ENCODE assay signal across 1 cellular context in the genomic region with DNA sequence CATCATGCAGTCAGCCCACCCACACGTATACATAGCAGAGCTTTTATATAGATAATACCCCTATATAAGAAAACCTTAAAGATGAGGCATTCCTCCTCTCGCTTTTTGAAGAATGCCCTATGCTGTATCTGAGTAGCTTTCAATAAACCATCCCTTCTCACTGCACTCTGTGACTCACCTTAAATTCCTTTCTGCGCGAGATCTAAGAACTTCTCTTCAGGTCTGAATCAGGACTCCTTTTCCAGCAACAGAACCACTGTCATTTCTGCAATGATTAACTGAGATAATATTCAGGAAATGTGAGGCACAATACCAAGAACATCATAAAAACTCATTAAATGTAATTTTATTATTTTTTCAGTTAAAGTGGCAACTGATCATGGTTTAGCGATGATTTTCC.
TF ChIP-seq lines count a peak whose summit lies in the region.

No MANE protein-coding gene starts in this region.

TF ChIP-seq in HCT116, 20 proteins besides CTCF, POLR2A, EP300 and RAD21 (continued from another document):
- TF ChIP-seq YY1 (IDR thresholded peaks at IDR 0.05; ENCODE audit: extremely low read depth, insufficient replicate concordance, low read depth, low read length) (no peak), SP1 (IDR thresholded peaks at IDR 0.05; ENCODE audit: low read depth) (no peak), EZH2phosphoT487 (IDR thresholded peaks at IDR 0.05; ENCODE audit: borderline replicate concordance) (no peak), ZFX (IDR thresholded peaks at IDR 0.05) (no peak), POLR2AphosphoS5 (IDR thresholded peaks at IDR 0.05; ENCODE audit: low read depth, low read length) (no peak), ZNF274 (IDR thresholded peaks at IDR 0.05; ENCODE audit: low read depth, low read length) (no peak), TCF7L2 (IDR thresholded peaks at IDR 0.05; ENCODE audit: borderline replicate concordance, extremely low read depth, insufficient read depth, insufficient read length) (no peak), EZH2 (IDR thresholded peaks at IDR 0.05) (no peak), EGR1 (IDR thresholded peaks at IDR 0.05; ENCODE audit: low read depth) (no peak), JUND (IDR thresholded peaks at IDR 0.05) (no peak), SRF (IDR thresholded peaks at IDR 0.05; ENCODE audit: low read depth) (no peak), FOSL1 (IDR thresholded peaks at IDR 0.05; ENCODE audit: low read depth) (no peak), ELF1 (IDR thresholded peaks at IDR 0.05; ENCODE audit: borderline replicate concordance, low read depth) (no peak)
- TF ChIP-seq, protein P1, sequence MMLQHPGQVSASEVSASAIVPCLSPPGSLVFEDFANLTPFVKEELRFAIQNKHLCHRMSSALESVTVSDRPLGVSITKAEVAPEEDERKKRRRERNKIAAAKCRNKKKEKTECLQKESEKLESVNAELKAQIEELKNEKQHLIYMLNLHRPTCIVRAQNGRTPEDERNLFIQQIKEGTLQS (IDR thresholded peaks at IDR 0.05): no peak
- TF ChIP-seq, protein P2, sequence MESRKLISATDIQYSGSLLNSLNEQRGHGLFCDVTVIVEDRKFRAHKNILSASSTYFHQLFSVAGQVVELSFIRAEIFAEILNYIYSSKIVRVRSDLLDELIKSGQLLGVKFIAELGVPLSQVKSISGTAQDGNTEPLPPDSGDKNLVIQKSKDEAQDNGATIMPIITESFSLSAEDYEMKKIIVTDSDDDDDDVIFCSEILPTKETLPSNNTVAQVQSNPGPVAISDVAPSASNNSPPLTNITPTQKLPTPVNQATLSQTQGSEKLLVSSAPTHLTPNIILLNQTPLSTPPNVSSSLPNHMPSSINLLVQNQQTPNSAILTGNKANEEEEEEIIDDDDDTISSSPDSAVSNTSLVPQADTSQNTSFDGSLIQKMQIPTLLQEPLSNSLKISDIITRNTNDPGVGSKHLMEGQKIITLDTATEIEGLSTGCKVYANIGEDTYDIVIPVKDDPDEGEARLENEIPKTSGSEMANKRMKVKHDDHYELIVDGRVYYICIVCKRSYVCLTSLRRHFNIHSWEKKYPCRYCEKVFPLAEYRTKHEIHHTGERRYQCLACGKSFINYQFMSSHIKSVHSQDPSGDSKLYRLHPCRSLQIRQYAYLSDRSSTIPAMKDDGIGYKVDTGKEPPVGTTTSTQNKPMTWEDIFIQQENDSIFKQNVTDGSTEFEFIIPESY (IDR thresholded peaks at IDR 0.05; ENCODE audit: extremely low read depth, insufficient replicate concordance, low read length): no peak
- TF ChIP-seq, protein P3, sequence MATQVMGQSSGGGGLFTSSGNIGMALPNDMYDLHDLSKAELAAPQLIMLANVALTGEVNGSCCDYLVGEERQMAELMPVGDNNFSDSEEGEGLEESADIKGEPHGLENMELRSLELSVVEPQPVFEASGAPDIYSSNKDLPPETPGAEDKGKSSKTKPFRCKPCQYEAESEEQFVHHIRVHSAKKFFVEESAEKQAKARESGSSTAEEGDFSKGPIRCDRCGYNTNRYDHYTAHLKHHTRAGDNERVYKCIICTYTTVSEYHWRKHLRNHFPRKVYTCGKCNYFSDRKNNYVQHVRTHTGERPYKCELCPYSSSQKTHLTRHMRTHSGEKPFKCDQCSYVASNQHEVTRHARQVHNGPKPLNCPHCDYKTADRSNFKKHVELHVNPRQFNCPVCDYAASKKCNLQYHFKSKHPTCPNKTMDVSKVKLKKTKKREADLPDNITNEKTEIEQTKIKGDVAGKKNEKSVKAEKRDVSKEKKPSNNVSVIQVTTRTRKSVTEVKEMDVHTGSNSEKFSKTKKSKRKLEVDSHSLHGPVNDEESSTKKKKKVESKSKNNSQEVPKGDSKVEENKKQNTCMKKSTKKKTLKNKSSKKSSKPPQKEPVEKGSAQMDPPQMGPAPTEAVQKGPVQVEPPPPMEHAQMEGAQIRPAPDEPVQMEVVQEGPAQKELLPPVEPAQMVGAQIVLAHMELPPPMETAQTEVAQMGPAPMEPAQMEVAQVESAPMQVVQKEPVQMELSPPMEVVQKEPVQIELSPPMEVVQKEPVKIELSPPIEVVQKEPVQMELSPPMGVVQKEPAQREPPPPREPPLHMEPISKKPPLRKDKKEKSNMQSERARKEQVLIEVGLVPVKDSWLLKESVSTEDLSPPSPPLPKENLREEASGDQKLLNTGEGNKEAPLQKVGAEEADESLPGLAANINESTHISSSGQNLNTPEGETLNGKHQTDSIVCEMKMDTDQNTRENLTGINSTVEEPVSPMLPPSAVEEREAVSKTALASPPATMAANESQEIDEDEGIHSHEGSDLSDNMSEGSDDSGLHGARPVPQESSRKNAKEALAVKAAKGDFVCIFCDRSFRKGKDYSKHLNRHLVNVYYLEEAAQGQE (IDR thresholded peaks at IDR 0.05; ENCODE audit: low read depth): no peak
